11 cellular contexts compared by ENCODE assay signal in genomic region chr7:121180436-121181063, GRCh38.
DNase-seq lines count a peak whose midpoint lies in the region; ATAC-seq and TF ChIP-seq lines count a peak whose summit lies in the region.
"Had no signal": no experiment of that assay in that cellular context is flagged by ENCODE, and none has a peak within 500 bp of the region (broad histone marks: within the 10 kb centered on the region; RNA-seq: fewer than 3 reads in every experiment).

No MANE protein-coding gene starts in this region.

- H3K27ac ChIP-seq in psoas muscle, result no peak overlapping the region
- H3K27ac ChIP-seq: transverse colon had no signal

- H3K4me1 ChIP-seq in psoas muscle, result peaks cover 7% of the 10 kb centered on the region
- H3K4me1 ChIP-seq: transverse colon had no signal

- WGBS in psoas muscle, 3 donors, result 59 to 72% (median 59%) methylated on average over 4 of the region's 4 CpGs

- DNase-seq in psoas muscle (no peak), COR-L47 (lab: John Stamatoyannopoulos, UW) (no peak), NCI-H1105 (lab: John Stamatoyannopoulos, UW) (no peak), SW 1271 (lab: John Stamatoyannopoulos, UW) (no peak)
- DNase-seq: activated naive CD4-positive, alpha-beta T cell; effector CD8-positive, alpha-beta T cell; NCI-H748 treated with DMSO at 0.1 percent for 48 hours; transverse colon had no signal

- H3K36me3 ChIP-seq in psoas muscle (ENCODE audit: insufficient read depth in 1 of 2, low read depth in 1 of 2), result no peaks in the 10 kb centered on the region
- H3K36me3 ChIP-seq: transverse colon had no signal

- ATAC-seq in GM19023 (IDR thresholded peaks at IDR 0.05; ENCODE audit: unreplicated experiment) (peak; percentile 67), GM21737 (IDR thresholded peaks at IDR 0.05; ENCODE audit: unreplicated experiment) (peak; percentile 95), HG03354 (IDR thresholded peaks at IDR 0.05; ENCODE audit: poor library complexity, severe bottlenecking, unreplicated experiment) (peak; percentile 95), psoas muscle (peak in 3 of 4 donors; percentile 36 to 57 (median 45))

- no peaks in the 10 kb centered on the region for H3K9me3 ChIP-seq in psoas muscle
- H3K9me3 ChIP-seq: transverse colon had no signal

- no peaks in the 10 kb centered on the region for H3K27me3 ChIP-seq in psoas muscle (ENCODE audit: insufficient read depth in 3 of 3, low read length in 2 of 3)
- H3K27me3 ChIP-seq: transverse colon had no signal

- intact Hi-C loops in psoas muscle (cut with DNase I), result no loop called here

- no peak for TF ChIP-seq CTCF in psoas muscle (IDR thresholded peaks at IDR 0.05)

- no peak overlapping the region for H3K4me3 ChIP-seq in psoas muscle
- H3K4me3 ChIP-seq: transverse colon had no signal

Comparison
In these comparisons a context has a peak if more than half of its experiments do, and no peak if none do; other contexts are left out.
1. ATAC-seq: peak in every context shown above with its lines; median percentile 95 in GM21737; 95 in HG03354; 67 in GM19023; 45 in psoas muscle.